Comparison of ENCODE assay signal across 17 cellular contexts in the genomic region with DNA sequence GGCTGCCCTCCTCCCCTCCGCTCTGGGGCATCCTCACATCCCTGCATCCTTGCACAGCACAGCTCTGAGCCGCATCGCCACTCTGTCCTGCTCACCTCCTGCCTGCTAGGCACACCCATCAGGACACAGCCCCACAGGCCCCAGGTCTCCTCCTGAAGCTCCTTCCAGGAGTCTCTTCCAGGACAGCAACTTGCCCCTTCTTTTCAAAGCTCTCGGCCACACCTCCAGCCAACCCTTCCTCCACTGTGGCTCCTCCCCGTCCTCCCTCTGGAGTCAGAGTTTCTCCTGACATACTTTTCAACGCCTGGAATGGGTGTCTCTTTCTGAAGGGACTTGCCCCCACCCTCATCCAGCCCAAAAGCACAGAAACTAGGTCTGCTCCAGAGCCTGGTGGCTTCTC.
DNase-seq lines count a peak whose midpoint lies in the region; ATAC-seq, FAIRE-seq and TF ChIP-seq lines count a peak whose summit lies in the region.
"Had no signal": no experiment of that assay in that cellular context is flagged by ENCODE, and none has a peak within 500 bp of the region (broad histone marks: within the 10 kb centered on the region; RNA-seq: fewer than 3 reads in every experiment).

No MANE protein-coding gene starts in this region.

- TF ChIP-seq POLR2A in K562 (conservative IDR thresholded peaks at IDR 0.05) = no peak

- no TSS peak for BruUV-seq in K562 (replicated peaks; lab: Mats Ljungman, UMichigan)

- no peak for TF ChIP-seq EP300 in K562 (IDR thresholded peaks at IDR 0.05; ENCODE audit: low read length)

- ATAC-seq in activated T-cell treated with anti-CD3 and anti-CD28 coated beads, Interleukin-2, amount 50 U/mL, for 4 hours = no peak
- ATAC-seq in K562 = no peak
- ATAC-seq in stimulated activated effector memory CD8-positive, alpha-beta T cell treated with anti-CD3 and anti-CD28 coated beads, Interleukin-12 subunit alpha, Interleukin-12 subunit beta, amount 100 ng/mL, for 72 hours = no peak

- H3K4me2 ChIP-seq in K562 (ENCODE audit: insufficient read depth, low read length) = no peak overlapping the region
- H3K4me2 ChIP-seq: PC-9 had no signal

- H3K36me3 ChIP-seq in H7 (replicated peaks; ENCODE audit: control insufficient read depth, insufficient read depth, low read length) = no peaks in the 10 kb centered on the region
- H3K36me3 ChIP-seq in K562 (ENCODE audit: control insufficient read depth, insufficient read depth, low read length) = no peaks in the 10 kb centered on the region
- H3K36me3 ChIP-seq in colonic mucosa = no peaks in the 10 kb centered on the region
- H3K36me3 ChIP-seq: SJSA1 had no signal

- no peak overlapping the region for H3K27ac ChIP-seq in K562 (ENCODE audit: extremely low read depth, low read depth, low read length)
- no peak overlapping the region for H3K27ac ChIP-seq in colonic mucosa
- H3K27ac ChIP-seq: PC-9, SJSA1 had no signal

- peaks cover 48% of the 10 kb centered on the region for H3K36me3 Mint-ChIP-seq in activated T-cell treated with anti-CD3 and anti-CD28 coated beads, Interleukin-2, amount 50 U/mL, for 24 hours (ENCODE audit: low read depth)
- peaks cover 19% of the 10 kb centered on the region for H3K36me3 Mint-ChIP-seq in activated T-cell treated with anti-CD3 and anti-CD28 coated beads, Interleukin-2, amount 50 U/mL, for 4 hours (ENCODE audit: insufficient read depth)
- peaks cover 15% of the 10 kb centered on the region for H3K36me3 Mint-ChIP-seq in stimulated activated effector memory CD8-positive, alpha-beta T cell treated with anti-CD3 and anti-CD28 coated beads, Interleukin-12 subunit alpha, Interleukin-12 subunit beta, amount 100 ng/mL, for 72 hours

- peaks cover 8% of the 10 kb centered on the region for H3K4me1 Mint-ChIP-seq in activated T-cell treated with anti-CD3 and anti-CD28 coated beads, Interleukin-2, amount 50 U/mL, for 24 hours (ENCODE audit: low read depth)
- peaks cover 1% of the 10 kb centered on the region for H3K4me1 Mint-ChIP-seq in activated T-cell treated with anti-CD3 and anti-CD28 coated beads, Interleukin-2, amount 50 U/mL, for 4 hours (ENCODE audit: low read depth)
- H3K4me1 Mint-ChIP-seq in stimulated activated effector memory CD8-positive, alpha-beta T cell treated with anti-CD3 and anti-CD28 coated beads, Interleukin-12 subunit alpha, Interleukin-12 subunit beta, amount 100 ng/mL, for 72 hours = peaks cover 28% of the 10 kb centered on the region

- 70% methylated on average over 6 of the region's 6 CpGs for WGBS in K562 (ENCODE audit: insufficient coverage, low coverage, missing lambda C conversion rate)

- no peak for DNase-seq in activated T-cell treated with anti-CD3 and anti-CD28 coated beads, Interleukin-2, amount 50 U/mL, for 24 hours
- no peak for DNase-seq in activated T-cell treated with anti-CD3 and anti-CD28 coated beads, Interleukin-2, amount 50 U/mL, for 4 hours
- DNase-seq in H7 (peak; percentile 38), K562 (ENCODE audit: extremely low read depth in 1 of 4, low spot score in 3 of 4) (no peak), colonic mucosa (no peak), NCI-H2081 treated with DMSO at 0.1 percent for 48 hours (lab: John Stamatoyannopoulos, UW) (no peak), NCI-H2029 (lab: John Stamatoyannopoulos, UW) (no peak)
- no peak for DNase-seq in stimulated activated effector memory CD8-positive, alpha-beta T cell treated with anti-CD3 and anti-CD28 coated beads, Interleukin-12 subunit alpha, Interleukin-12 subunit beta, amount 100 ng/mL, for 72 hours (ENCODE audit: low spot score in 2 of 2)
- DNase-seq: KG1, NCI-H1436, NCI-H2081, NCI-H510A, NCI-H82, PC-9 had no signal

- H3K27me3 ChIP-seq in H7 (ENCODE audit: control insufficient read depth, insufficient read depth, low read length) = no peaks in the 10 kb centered on the region
- H3K27me3 ChIP-seq in K562 (ENCODE audit: control insufficient read depth in 2 of 2, insufficient read depth in 2 of 2, low read length in 2 of 2) = no peaks in the 10 kb centered on the region
- H3K27me3 ChIP-seq in colonic mucosa = no peaks in the 10 kb centered on the region
- H3K27me3 ChIP-seq: SJSA1 had no signal

- FAIRE-seq in K562 (lab: Jason Lieb, UNC) = no peak
- FAIRE-seq: A204.1 had no signal

- CTCF ChIA-PET in K562 (lab: Yijun Ruan, JAX; ENCODE audit: low intra/inter-chr PET ratio) = no interaction called here

- H3K9ac ChIP-seq in K562 (ENCODE audit: insufficient read depth in 1 of 2, low read depth in 2 of 2, low read length in 2 of 2) = no peak overlapping the region
- no peak overlapping the region for H3K9ac ChIP-seq in colonic mucosa (ENCODE audit: low read depth in 2 of 2, low read length in 2 of 2)

- peak overlapping the region; percentile 18 for H3K27ac Mint-ChIP-seq in activated T-cell treated with anti-CD3 and anti-CD28 coated beads, Interleukin-2, amount 50 U/mL, for 24 hours
- H3K27ac Mint-ChIP-seq in stimulated activated effector memory CD8-positive, alpha-beta T cell treated with anti-CD3 and anti-CD28 coated beads, Interleukin-12 subunit alpha, Interleukin-12 subunit beta, amount 100 ng/mL, for 72 hours = peak overlapping the region; percentile 88

- H3K9me3 ChIP-seq in K562 (replicated peaks; ENCODE audit: control insufficient read depth, insufficient read depth, low read depth, low read length) = no peaks in the 10 kb centered on the region
- H3K9me3 ChIP-seq in colonic mucosa = no peaks in the 10 kb centered on the region
- H3K9me3 ChIP-seq: SJSA1 had no signal

- no peaks in the 10 kb centered on the region for H3K9me3 Mint-ChIP-seq in activated T-cell treated with anti-CD3 and anti-CD28 coated beads, Interleukin-2, amount 50 U/mL, for 24 hours
- H3K9me3 Mint-ChIP-seq in activated T-cell treated with anti-CD3 and anti-CD28 coated beads, Interleukin-2, amount 50 U/mL, for 4 hours = no peaks in the 10 kb centered on the region
- H3K9me3 Mint-ChIP-seq in stimulated activated effector memory CD8-positive, alpha-beta T cell treated with anti-CD3 and anti-CD28 coated beads, Interleukin-12 subunit alpha, Interleukin-12 subunit beta, amount 100 ng/mL, for 72 hours = no peaks in the 10 kb centered on the region
- H3K9me3 Mint-ChIP-seq: CD14-positive monocyte had no signal

- no peaks in the 10 kb centered on the region for H3K4me1 ChIP-seq in K562 (replicated peaks in 1 of 2; ENCODE audit: control insufficient read depth in 2 of 2, insufficient read depth in 2 of 2, low read length in 2 of 2)
- no peaks in the 10 kb centered on the region for H3K4me1 ChIP-seq in colonic mucosa

- H3K27me3 Mint-ChIP-seq in activated T-cell treated with anti-CD3 and anti-CD28 coated beads, Interleukin-2, amount 50 U/mL, for 24 hours = no peaks in the 10 kb centered on the region
- H3K27me3 Mint-ChIP-seq in activated T-cell treated with anti-CD3 and anti-CD28 coated beads, Interleukin-2, amount 50 U/mL, for 4 hours (ENCODE audit: low read depth) = no peaks in the 10 kb centered on the region

- no peak for TF ChIP-seq RAD21 in K562 (CRISPR knock-in tag; conservative IDR thresholded peaks at IDR 0.05 in 1 of 2, IDR thresholded peaks at IDR 0.05 in 1 of 2)

- intact Hi-C loops in K562 (cut with micrococcal nuclease) = no loop called here
- intact Hi-C loops in colonic mucosa (cut with DNase I) = no loop called here

- H3K79me2 ChIP-seq in K562 (ENCODE audit: control insufficient read depth, insufficient read depth, low read length) = no peaks in the 10 kb centered on the region

- H2AFZ ChIP-seq in K562 (ENCODE audit: low read depth, low read length) = no peak overlapping the region
- H2AFZ ChIP-seq: PC-9 had no signal

- no peaks in the 10 kb centered on the region for H3K9me1 ChIP-seq in K562 (ENCODE audit: control insufficient read depth, insufficient read depth, low read length)

- in situ Hi-C loops in K562 (cut with MboI) = no loop called here

- H3K4me3 ChIP-seq in H7 (ENCODE audit: insufficient read depth, low read depth, low read length) = no peak overlapping the region
- no peak overlapping the region for H3K4me3 ChIP-seq in K562
- H3K4me3 ChIP-seq in colonic mucosa = no peak overlapping the region
- H3K4me3 ChIP-seq: PC-9, SJSA1 had no signal

- no peak overlapping the region for H3K4me3 Mint-ChIP-seq in activated T-cell treated with anti-CD3 and anti-CD28 coated beads, Interleukin-2, amount 50 U/mL, for 24 hours
- H3K4me3 Mint-ChIP-seq in activated T-cell treated with anti-CD3 and anti-CD28 coated beads, Interleukin-2, amount 50 U/mL, for 4 hours = no peak overlapping the region
- no peak overlapping the region for H3K4me3 Mint-ChIP-seq in stimulated activated effector memory CD8-positive, alpha-beta T cell treated with anti-CD3 and anti-CD28 coated beads, Interleukin-12 subunit alpha, Interleukin-12 subunit beta, amount 100 ng/mL, for 72 hours
- H3K4me3 Mint-ChIP-seq: CD14-positive monocyte had no signal

- POLR2A ChIA-PET in K562 (lab: Yijun Ruan, JAX) = no interaction called here

- 0 out of 2 replicates have a peak, but pooled peaks cover 6% of the 10 kb centered on the region for H4K20me1 ChIP-seq in K562 (replicated peaks; ENCODE audit: control insufficient read depth, insufficient read depth, low read length)

- no peak for TF ChIP-seq CTCF in K562 (IDR thresholded peaks at IDR 0.05 in 2 of 3, conservative IDR thresholded peaks at IDR 0.05 in 1 of 3; ENCODE audit: insufficient read depth in 2 of 3, low read depth in 1 of 3, low read length in 3 of 3)
- no peak for TF ChIP-seq CTCF in colonic mucosa (IDR thresholded peaks at IDR 0.05)

TF ChIP-seq in K562, 482 proteins besides CTCF, POLR2A, EP300 and RAD21:
- TF ChIP-seq ZNF263 (CRISPR knock-in tag; IDR thresholded peaks at IDR 0.05; ENCODE audit: borderline replicate concordance) (peak; percentile 26), ZSCAN32 (CRISPR knock-in tag; IDR thresholded peaks at IDR 0.05) (no peak)
